In genomic region chr4:172750910-172751309, GRCh38 we compare ENCODE assay signal across 12 cellular contexts.
A peak's percentile ranks its signal among the peaks of the same experiment; 100 is the strongest.
DNase-seq lines count a peak whose midpoint lies in the region; ATAC-seq lines count a peak whose summit lies in the region.
"Had no signal": no experiment of that assay in that cellular context is flagged by ENCODE, and none has a peak within 500 bp of the region (broad histone marks: within the 10 kb centered on the region; RNA-seq: fewer than 3 reads in every experiment).

No MANE protein-coding gene starts in this region.

- DNase-seq in NCI-H1092 (lab: John Stamatoyannopoulos, UW) (no peak), ACHN (no peak), putamen (ENCODE audit: low spot score) (no peak), NCI-H1436 treated with DMSO at 0.1 percent for 48 hours (lab: John Stamatoyannopoulos, UW) (no peak)
- DNase-seq: C1 segment of cervical spinal cord; effector memory CD4-positive, alpha-beta T cell; occipital lobe; stimulated activated CD4-positive, alpha-beta T cell treated with anti-CD3 and anti-CD28 coated beads, Interleukin-1b, Interleukin-23, amount 100 ng/mL, for 48 hours had no signal

- in situ Hi-C loops in ACHN (cut with HindIII; ENCODE audit: low pct_ligation_motif_present, low pct_unique_long_range_greater_than_20kb, low sequenced_read_pairs) = no loop called here

- peak; percentile 100 for ATAC-seq in GM18508 (IDR thresholded peaks at IDR 0.05; ENCODE audit: insufficient read depth, unreplicated experiment)
- ATAC-seq in GM19467 (IDR thresholded peaks at IDR 0.05; ENCODE audit: unreplicated experiment) = peak; percentile 94
- peak; percentile 99 for ATAC-seq in HG02870 (IDR thresholded peaks at IDR 0.05; ENCODE audit: unreplicated experiment)
- ATAC-seq in HG03469 (IDR thresholded peaks at IDR 0.05; ENCODE audit: unreplicated experiment) = peak; percentile 99
